Comparison of ENCODE assay signal across 8 cellular contexts in genomic region chr2:219689676-219690628, GRCh38.
DNase-seq lines count a peak whose midpoint lies in the region; ATAC-seq, FAIRE-seq and TF ChIP-seq lines count a peak whose summit lies in the region.

No MANE protein-coding gene starts in this region.

- no peak overlapping the region for H3K27ac Mint-ChIP-seq in activated T-helper 2 cell treated with anti-CD3 and anti-CD28 coated beads, Interferon-gamma antibody, Interleukin-2, Interleukin-4, amounts not matched to agents 10 μg/mL and 5 μg/mL and 100 μg/mL, durations not matched to agents 14 hours and 24 hours and 36 hours

- H3K4me1 Mint-ChIP-seq in activated T-helper 2 cell treated with anti-CD3 and anti-CD28 coated beads, Interferon-gamma antibody, Interleukin-2, Interleukin-4, amounts not matched to agents 10 μg/mL and 5 μg/mL and 100 μg/mL, durations not matched to agents 14 hours and 24 hours and 36 hours (ENCODE audit: low read depth) = peaks cover 5% of the 10 kb centered on the region

- ATAC-seq in A549 (peak; percentile 61 to 85; a peak in 4 of 6 replicates), HG03159 (IDR thresholded peaks at IDR 0.05; ENCODE audit: unreplicated experiment) (peak; percentile 65), GM18858 (IDR thresholded peaks at IDR 0.05; ENCODE audit: unreplicated experiment) (no peak)

- no peak for FAIRE-seq in A549 (lab: Jason Lieb, UNC)

- CTCF ChIA-PET in A549 (lab: Yijun Ruan, JAX) = interaction anchor here (0.5 to 6.5 kb wide), 32 partner anchors 8 to 1597 kb away, joined by 3 to 69 read pairs (median 4); partner anchors contain the start of genes CHPF and OBSL1

- peak; percentile 57 to 58 for DNase-seq in A549 (ENCODE audit: low read depth in 1 of 2, low spot score in 1 of 2)
- no peak for DNase-seq in GM06990 (ENCODE audit: extremely low read depth, insufficient read length)
- peak; percentile 6 for DNase-seq in NCI-H774 (lab: John Stamatoyannopoulos, UW)
- DNase-seq in activated T-helper 2 cell treated with anti-CD3 and anti-CD28 coated beads, Interferon-gamma antibody, Interleukin-2, Interleukin-4, amounts not matched to agents 10 μg/mL and 5 μg/mL and 100 μg/mL, durations not matched to agents 14 hours and 24 hours and 36 hours (ENCODE audit: low spot score) = peak; percentile 11
- DNase-seq in glomerular visceral epithelial cell (ENCODE audit: extremely low spot score) = peak; percentile 77
- peak; percentile 16 for DNase-seq in putamen (ENCODE audit: low spot score)

- no peak overlapping the region for H3K4me3 ChIP-seq in A549
- H3K4me3 ChIP-seq in GM06990 (replicated peaks; ENCODE audit: low read depth, low read length) = no peak overlapping the region

- TF ChIP-seq RAD21 in A549 (conservative IDR thresholded peaks at IDR 0.05 in 1 of 2, IDR thresholded peaks at IDR 0.05 in 1 of 2) = peak; percentile 70 to 73

- TF ChIP-seq EP300 in A549 (IDR thresholded peaks at IDR 0.05) = no peak

- H3K36me3 Mint-ChIP-seq in activated T-helper 2 cell treated with anti-CD3 and anti-CD28 coated beads, Interferon-gamma antibody, Interleukin-2, Interleukin-4, amounts not matched to agents 10 μg/mL and 5 μg/mL and 100 μg/mL, durations not matched to agents 14 hours and 24 hours and 36 hours (ENCODE audit: low read depth) = no peaks in the 10 kb centered on the region

- no peaks in the 10 kb centered on the region for H3K36me3 ChIP-seq in GM06990 (ENCODE audit: control insufficient read depth, insufficient read depth, low read length)

- H3K4me3 Mint-ChIP-seq in activated T-helper 2 cell treated with anti-CD3 and anti-CD28 coated beads, Interferon-gamma antibody, Interleukin-2, Interleukin-4, amounts not matched to agents 10 μg/mL and 5 μg/mL and 100 μg/mL, durations not matched to agents 14 hours and 24 hours and 36 hours (ENCODE audit: low read depth) = no peak overlapping the region

- no peak overlapping the region for H3K4me2 ChIP-seq in A549

- H3K9me3 Mint-ChIP-seq in activated T-helper 2 cell treated with anti-CD3 and anti-CD28 coated beads, Interferon-gamma antibody, Interleukin-2, Interleukin-4, amounts not matched to agents 10 μg/mL and 5 μg/mL and 100 μg/mL, durations not matched to agents 14 hours and 24 hours and 36 hours = no peaks in the 10 kb centered on the region

- H3K4me1 ChIP-seq in A549 = no peaks in the 10 kb centered on the region

- WGBS in A549 (ENCODE audit: missing lambda C conversion rate) = 27% methylated on average over 14 of the region's 17 CpGs

- H3K27ac ChIP-seq in A549 = no peak overlapping the region

- POLR2A ChIA-PET in A549 (lab: Yijun Ruan, JAX) = no interaction called here

- TF ChIP-seq POLR2A in A549 (IDR thresholded peaks at IDR 0.05; ENCODE audit: low read length) = no peak

- no peaks in the 10 kb centered on the region for H3K9me3 ChIP-seq in A549

- peaks cover 10% of the 10 kb centered on the region for H3K27me3 Mint-ChIP-seq in activated T-helper 2 cell treated with anti-CD3 and anti-CD28 coated beads, Interferon-gamma antibody, Interleukin-2, Interleukin-4, amounts not matched to agents 10 μg/mL and 5 μg/mL and 100 μg/mL, durations not matched to agents 14 hours and 24 hours and 36 hours (ENCODE audit: low read depth)

- intact Hi-C loops in activated T-helper 2 cell treated with anti-CD3 and anti-CD28 coated beads, Interferon-gamma antibody, Interleukin-2, Interleukin-4, amounts not matched to agents 10 μg/mL and 5 μg/mL and 100 μg/mL, durations not matched to agents 14 hours and 24 hours and 36 hours (cut with micrococcal nuclease) = loop anchor here (1.0 to 2.0 kb wide), 2 partner anchors 47 to 149 kb away; no protein-coding TSS in a partner anchor

- TF ChIP-seq CTCF in A549 (IDR thresholded peaks at IDR 0.05) = peak; percentile 81
- peak; percentile 74 for TF ChIP-seq CTCF in GM06990 (IDR thresholded peaks at IDR 0.05; ENCODE audit: insufficient read depth, low read length, poor library complexity, severe bottlenecking)

- H3K27me3 ChIP-seq in GM06990 (replicated peaks; ENCODE audit: control insufficient read depth, insufficient read depth, low read length) = no peaks in the 10 kb centered on the region

TF ChIP-seq in A549, 52 proteins besides CTCF, POLR2A, EP300 and RAD21:
- no peak for TF ChIP-seq TP53 (CRISPR knock-in tag; IDR thresholded peaks at IDR 0.05)
- peak; percentile 40; the same call in 1 of the 3 replicates for TF ChIP-seq SMC3 (IDR thresholded peaks at IDR 0.05)
